Comparison of ENCODE assay signal across 1 cellular context in the genomic region with DNA sequence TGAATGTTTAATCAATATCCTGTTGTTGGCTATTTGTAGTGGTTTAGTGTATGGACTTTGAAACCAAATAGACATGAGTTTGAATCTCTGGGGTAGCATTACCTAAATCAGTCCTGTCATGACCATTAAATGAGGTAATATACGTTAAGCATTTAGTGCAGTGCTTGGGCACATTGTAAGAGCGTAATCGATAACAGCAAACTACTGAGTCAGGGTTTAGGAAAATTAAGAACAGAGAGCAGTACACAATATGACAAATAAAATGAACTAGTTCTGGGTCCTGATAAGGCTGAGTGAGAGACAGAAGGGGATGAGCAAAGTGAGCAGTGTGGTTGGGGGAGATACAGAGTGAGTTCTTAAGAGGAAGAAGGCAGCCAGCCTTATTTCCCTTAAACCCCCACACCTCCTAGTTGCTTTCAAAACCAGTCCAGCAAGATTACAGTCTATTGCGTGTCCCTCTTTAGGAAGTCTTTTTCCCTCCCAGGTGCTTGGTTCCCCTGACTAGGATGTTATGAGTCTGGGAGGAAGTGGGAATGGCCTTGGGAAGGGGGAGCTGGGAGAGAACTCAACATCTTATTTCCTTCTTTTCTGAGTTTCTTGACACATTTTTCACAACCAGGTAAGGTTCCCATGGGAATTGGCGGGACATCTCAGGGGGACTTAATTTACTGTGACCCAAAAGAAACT.
TF ChIP-seq lines count a peak whose summit lies in the region.

No MANE protein-coding gene starts in this region.

TF ChIP-seq in liver, 16 proteins besides CTCF, POLR2A, EP300 and RAD21 (continued from another document):
- TF ChIP-seq MAX (IDR thresholded peaks at IDR 0.05) (no peak), HNF4A (conservative IDR thresholded peaks at IDR 0.05) (peak; percentile 46 to 77), SP1 (IDR thresholded peaks at IDR 0.05) (peak; percentile 8)
